Comparison of ENCODE assay signal across 1 cellular context in the genomic region with DNA sequence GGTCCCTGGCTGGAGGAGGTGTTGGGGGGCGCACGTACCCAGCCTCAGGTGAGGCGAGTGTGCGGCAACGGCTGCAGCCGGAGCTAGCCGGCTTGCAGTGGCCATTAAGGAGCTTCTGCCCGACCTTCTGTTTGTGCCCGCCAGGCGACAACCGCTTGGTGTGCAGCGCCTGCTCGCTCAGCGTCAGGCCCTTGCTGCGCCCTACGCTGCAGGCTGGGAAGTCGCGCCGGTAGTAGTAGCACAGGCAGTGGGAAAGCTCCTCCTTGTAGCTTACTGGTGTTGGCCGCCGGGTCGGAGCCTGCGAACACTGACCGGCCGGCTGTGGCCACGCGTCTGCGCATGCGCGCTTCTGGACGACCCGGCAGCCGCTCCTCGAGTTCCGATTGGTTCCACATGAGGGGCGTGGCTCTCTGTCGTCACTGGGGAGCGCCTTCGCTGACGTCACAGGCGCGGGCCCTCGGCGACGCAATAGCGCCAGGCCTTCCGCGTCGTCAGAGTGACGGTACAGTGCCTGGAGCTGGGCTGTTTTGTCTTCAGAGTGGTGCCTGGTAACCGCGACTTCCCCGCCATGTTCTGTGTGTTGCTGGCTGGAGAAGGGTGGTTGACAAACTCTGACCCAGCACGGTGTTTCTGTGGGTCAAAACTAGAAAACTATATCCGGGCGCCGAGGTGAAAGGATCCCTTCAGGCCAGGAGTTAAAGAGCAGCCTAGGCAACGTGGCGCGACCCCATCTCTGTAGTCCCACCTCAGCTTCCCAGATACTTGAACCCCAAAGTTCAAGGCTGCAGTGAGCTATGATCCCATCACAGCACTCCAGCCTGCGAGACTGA.
A peak's percentile ranks its signal among the peaks of the same experiment; 100 is the strongest.
TF ChIP-seq lines count a peak whose summit lies in the region.

No MANE protein-coding gene starts in this region.

TF ChIP-seq in GM12878, 131 proteins besides CTCF, POLR2A, EP300 and RAD21 (continued from another document and continues in another):
- TF ChIP-seq, protein P1, sequence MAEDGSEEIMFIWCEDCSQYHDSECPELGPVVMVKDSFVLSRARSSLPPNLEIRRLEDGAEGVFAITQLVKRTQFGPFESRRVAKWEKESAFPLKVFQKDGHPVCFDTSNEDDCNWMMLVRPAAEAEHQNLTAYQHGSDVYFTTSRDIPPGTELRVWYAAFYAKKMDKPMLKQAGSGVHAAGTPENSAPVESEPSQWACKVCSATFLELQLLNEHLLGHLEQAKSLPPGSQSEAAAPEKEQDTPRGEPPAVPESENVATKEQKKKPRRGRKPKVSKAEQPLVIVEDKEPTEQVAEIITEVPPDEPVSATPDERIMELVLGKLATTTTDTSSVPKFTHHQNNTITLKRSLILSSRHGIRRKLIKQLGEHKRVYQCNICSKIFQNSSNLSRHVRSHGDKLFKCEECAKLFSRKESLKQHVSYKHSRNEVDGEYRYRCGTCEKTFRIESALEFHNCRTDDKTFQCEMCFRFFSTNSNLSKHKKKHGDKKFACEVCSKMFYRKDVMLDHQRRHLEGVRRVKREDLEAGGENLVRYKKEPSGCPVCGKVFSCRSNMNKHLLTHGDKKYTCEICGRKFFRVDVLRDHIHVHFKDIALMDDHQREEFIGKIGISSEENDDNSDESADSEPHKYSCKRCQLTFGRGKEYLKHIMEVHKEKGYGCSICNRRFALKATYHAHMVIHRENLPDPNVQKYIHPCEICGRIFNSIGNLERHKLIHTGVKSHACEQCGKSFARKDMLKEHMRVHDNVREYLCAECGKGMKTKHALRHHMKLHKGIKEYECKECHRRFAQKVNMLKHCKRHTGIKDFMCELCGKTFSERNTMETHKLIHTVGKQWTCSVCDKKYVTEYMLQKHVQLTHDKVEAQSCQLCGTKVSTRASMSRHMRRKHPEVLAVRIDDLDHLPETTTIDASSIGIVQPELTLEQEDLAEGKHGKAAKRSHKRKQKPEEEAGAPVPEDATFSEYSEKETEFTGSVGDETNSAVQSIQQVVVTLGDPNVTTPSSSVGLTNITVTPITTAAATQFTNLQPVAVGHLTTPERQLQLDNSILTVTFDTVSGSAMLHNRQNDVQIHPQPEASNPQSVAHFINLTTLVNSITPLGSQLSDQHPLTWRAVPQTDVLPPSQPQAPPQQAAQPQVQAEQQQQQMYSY (CRISPR knock-in tag; IDR thresholded peaks at IDR 0.05), result no peak
- TF ChIP-seq MXI1 (IDR thresholded peaks at IDR 0.05; ENCODE audit: low read depth, low read length), result peak; percentile 72
- peak; percentile 47; the same call in 1 of the 2 replicates for TF ChIP-seq STAT1 (conservative IDR thresholded peaks at IDR 0.05)
- TF ChIP-seq, protein P2, sequence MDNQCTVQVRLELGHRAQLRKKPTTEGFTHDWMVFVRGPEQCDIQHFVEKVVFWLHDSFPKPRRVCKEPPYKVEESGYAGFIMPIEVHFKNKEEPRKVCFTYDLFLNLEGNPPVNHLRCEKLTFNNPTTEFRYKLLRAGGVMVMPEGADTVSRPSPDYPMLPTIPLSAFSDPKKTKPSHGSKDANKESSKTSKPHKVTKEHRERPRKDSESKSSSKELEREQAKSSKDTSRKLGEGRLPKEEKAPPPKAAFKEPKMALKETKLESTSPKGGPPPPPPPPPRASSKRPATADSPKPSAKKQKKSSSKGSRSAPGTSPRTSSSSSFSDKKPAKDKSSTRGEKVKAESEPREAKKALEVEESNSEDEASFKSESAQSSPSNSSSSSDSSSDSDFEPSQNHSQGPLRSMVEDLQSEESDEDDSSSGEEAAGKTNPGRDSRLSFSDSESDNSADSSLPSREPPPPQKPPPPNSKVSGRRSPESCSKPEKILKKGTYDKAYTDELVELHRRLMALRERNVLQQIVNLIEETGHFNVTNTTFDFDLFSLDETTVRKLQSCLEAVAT (IDR thresholded peaks at IDR 0.05), result no peak
- no peak for TF ChIP-seq HDAC2 (IDR thresholded peaks at IDR 0.05)
- peak; percentile 100 for TF ChIP-seq CREB1 (IDR thresholded peaks at IDR 0.05; ENCODE audit: low read depth)
- TF ChIP-seq NBN (IDR thresholded peaks at IDR 0.05), result peak; percentile 100
- no peak for TF ChIP-seq SMAD1 (IDR thresholded peaks at IDR 0.05; ENCODE audit: low read depth, partially characterized antibody)
- TF ChIP-seq STAT3 (IDR thresholded peaks at IDR 0.05; ENCODE audit: low read depth, low read length), result no peak
- TF ChIP-seq IKZF1 (conservative IDR thresholded peaks at IDR 0.05), result peak; percentile 81
- TF ChIP-seq PAX5 (IDR thresholded peaks at IDR 0.05; ENCODE audit: borderline replicate concordance, low read depth, low read length), result peak; percentile 33; the same call in 1 of the 2 replicates
- TF ChIP-seq MEF2B (IDR thresholded peaks at IDR 0.05; ENCODE audit: partially characterized antibody, poor library complexity, severe bottlenecking), result peak; percentile 30
- TF ChIP-seq, protein P3, sequence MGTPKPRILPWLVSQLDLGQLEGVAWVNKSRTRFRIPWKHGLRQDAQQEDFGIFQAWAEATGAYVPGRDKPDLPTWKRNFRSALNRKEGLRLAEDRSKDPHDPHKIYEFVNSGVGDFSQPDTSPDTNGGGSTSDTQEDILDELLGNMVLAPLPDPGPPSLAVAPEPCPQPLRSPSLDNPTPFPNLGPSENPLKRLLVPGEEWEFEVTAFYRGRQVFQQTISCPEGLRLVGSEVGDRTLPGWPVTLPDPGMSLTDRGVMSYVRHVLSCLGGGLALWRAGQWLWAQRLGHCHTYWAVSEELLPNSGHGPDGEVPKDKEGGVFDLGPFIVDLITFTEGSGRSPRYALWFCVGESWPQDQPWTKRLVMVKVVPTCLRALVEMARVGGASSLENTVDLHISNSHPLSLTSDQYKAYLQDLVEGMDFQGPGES (IDR thresholded peaks at IDR 0.05), result 0 out of 2 replicates have a peak, but pooled peaks have one; percentile 6
- TF ChIP-seq GABPA (IDR thresholded peaks at IDR 0.05; ENCODE audit: low read depth), result no peak
- no peak; the same call in 2 of the 3 replicates for TF ChIP-seq POU2F2 (IDR thresholded peaks at IDR 0.05; ENCODE audit: borderline replicate concordance, low read depth, low read length)
- peak; percentile 87 for TF ChIP-seq SP1 (IDR thresholded peaks at IDR 0.05; ENCODE audit: low read depth, low read length)
- TF ChIP-seq RB1 (IDR thresholded peaks at IDR 0.05; ENCODE audit: borderline replicate concordance), result 0 out of 2 replicates have a peak, but pooled peaks have one; percentile 42
- TF ChIP-seq YY1 (IDR thresholded peaks at IDR 0.05; ENCODE audit: low read depth, low read length), result peak; percentile 83
- TF ChIP-seq HDGF (IDR thresholded peaks at IDR 0.05), result peak; percentile 89
- no peak for TF ChIP-seq ZNF622 (IDR thresholded peaks at IDR 0.05)
- TF ChIP-seq, protein P4, sequence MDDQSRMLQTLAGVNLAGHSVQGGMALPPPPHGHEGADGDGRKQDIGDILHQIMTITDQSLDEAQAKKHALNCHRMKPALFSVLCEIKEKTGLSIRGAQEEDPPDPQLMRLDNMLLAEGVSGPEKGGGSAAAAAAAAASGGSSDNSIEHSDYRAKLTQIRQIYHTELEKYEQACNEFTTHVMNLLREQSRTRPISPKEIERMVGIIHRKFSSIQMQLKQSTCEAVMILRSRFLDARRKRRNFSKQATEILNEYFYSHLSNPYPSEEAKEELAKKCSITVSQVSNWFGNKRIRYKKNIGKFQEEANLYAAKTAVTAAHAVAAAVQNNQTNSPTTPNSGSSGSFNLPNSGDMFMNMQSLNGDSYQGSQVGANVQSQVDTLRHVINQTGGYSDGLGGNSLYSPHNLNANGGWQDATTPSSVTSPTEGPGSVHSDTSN (IDR thresholded peaks at IDR 0.05; ENCODE audit: insufficient replicate concordance, low read depth, low read length), result no peak
- TF ChIP-seq, protein P5, sequence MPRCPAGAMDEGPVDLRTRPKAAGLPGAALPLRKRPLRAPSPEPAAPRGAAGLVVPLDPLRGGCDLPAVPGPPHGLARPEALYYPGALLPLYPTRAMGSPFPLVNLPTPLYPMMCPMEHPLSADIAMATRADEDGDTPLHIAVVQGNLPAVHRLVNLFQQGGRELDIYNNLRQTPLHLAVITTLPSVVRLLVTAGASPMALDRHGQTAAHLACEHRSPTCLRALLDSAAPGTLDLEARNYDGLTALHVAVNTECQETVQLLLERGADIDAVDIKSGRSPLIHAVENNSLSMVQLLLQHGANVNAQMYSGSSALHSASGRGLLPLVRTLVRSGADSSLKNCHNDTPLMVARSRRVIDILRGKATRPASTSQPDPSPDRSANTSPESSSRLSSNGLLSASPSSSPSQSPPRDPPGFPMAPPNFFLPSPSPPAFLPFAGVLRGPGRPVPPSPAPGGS (IDR thresholded peaks at IDR 0.05; ENCODE audit: borderline replicate concordance, insufficient read depth, low read depth, low read length, poor library complexity, severe bottlenecking), result no peak
- TF ChIP-seq, protein P6, sequence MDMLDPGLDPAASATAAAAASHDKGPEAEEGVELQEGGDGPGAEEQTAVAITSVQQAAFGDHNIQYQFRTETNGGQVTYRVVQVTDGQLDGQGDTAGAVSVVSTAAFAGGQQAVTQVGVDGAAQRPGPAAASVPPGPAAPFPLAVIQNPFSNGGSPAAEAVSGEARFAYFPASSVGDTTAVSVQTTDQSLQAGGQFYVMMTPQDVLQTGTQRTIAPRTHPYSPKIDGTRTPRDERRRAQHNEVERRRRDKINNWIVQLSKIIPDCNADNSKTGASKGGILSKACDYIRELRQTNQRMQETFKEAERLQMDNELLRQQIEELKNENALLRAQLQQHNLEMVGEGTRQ (IDR thresholded peaks at IDR 0.05; ENCODE audit: borderline replicate concordance, low read depth, low read length), result no peak; the same call in 1 of the 2 replicates
- TF ChIP-seq ATF7 (IDR thresholded peaks at IDR 0.05; ENCODE audit: low read depth), result peak; percentile 95
- TF ChIP-seq BHLHE40 (IDR thresholded peaks at IDR 0.05; ENCODE audit: borderline replicate concordance in 1 of 2, low read depth in 2 of 2, low read length in 1 of 2), result peak in 1 of 2 experiments; percentile 69; a peak in 2 of 4 replicates
- TF ChIP-seq, protein P7, sequence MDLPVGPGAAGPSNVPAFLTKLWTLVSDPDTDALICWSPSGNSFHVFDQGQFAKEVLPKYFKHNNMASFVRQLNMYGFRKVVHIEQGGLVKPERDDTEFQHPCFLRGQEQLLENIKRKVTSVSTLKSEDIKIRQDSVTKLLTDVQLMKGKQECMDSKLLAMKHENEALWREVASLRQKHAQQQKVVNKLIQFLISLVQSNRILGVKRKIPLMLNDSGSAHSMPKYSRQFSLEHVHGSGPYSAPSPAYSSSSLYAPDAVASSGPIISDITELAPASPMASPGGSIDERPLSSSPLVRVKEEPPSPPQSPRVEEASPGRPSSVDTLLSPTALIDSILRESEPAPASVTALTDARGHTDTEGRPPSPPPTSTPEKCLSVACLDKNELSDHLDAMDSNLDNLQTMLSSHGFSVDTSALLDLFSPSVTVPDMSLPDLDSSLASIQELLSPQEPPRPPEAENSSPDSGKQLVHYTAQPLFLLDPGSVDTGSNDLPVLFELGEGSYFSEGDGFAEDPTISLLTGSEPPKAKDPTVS (IDR thresholded peaks at IDR 0.05; ENCODE audit: low read depth, low read length), result no peak
- no peak for TF ChIP-seq RAD51 (IDR thresholded peaks at IDR 0.05)
- peak; percentile 71 for TF ChIP-seq NR2C1 (IDR thresholded peaks at IDR 0.05)
- TF ChIP-seq, protein P8, sequence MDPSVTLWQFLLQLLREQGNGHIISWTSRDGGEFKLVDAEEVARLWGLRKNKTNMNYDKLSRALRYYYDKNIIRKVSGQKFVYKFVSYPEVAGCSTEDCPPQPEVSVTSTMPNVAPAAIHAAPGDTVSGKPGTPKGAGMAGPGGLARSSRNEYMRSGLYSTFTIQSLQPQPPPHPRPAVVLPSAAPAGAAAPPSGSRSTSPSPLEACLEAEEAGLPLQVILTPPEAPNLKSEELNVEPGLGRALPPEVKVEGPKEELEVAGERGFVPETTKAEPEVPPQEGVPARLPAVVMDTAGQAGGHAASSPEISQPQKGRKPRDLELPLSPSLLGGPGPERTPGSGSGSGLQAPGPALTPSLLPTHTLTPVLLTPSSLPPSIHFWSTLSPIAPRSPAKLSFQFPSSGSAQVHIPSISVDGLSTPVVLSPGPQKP (IDR thresholded peaks at IDR 0.05; ENCODE audit: low read depth, low read length), result peak; percentile 51; the same call in 1 of the 2 replicates
- no peak for TF ChIP-seq IRF4 (IDR thresholded peaks at IDR 0.05; ENCODE audit: low read depth, low read length)
- peak; percentile 53; the same call in 1 of the 2 replicates for TF ChIP-seq LARP7 (IDR thresholded peaks at IDR 0.05)
- TF ChIP-seq SMARCA5 (IDR thresholded peaks at IDR 0.05), result no peak
- TF ChIP-seq NR2F1 (conservative IDR thresholded peaks at IDR 0.05), result peak; percentile 26; the same call in 1 of the 2 replicates
- TF ChIP-seq BCL11A (IDR thresholded peaks at IDR 0.05; ENCODE audit: low read depth, low read length), result no peak
- peak; percentile 76 for TF ChIP-seq RFX5 (IDR thresholded peaks at IDR 0.05; ENCODE audit: low read depth, low read length)
- TF ChIP-seq NRF1 (conservative IDR thresholded peaks at IDR 0.05; ENCODE audit: low read depth, low read length), result no peak
- peak; percentile 28 for TF ChIP-seq KLF5 (IDR thresholded peaks at IDR 0.05; ENCODE audit: partially characterized antibody)
- no peak for TF ChIP-seq EED (IDR thresholded peaks at IDR 0.05; ENCODE audit: low read depth)
- TF ChIP-seq ZNF207 (IDR thresholded peaks at IDR 0.05; ENCODE audit: borderline replicate concordance), result 0 out of 2 replicates have a peak, but pooled peaks have one; percentile 51
- TF ChIP-seq, protein P9, sequence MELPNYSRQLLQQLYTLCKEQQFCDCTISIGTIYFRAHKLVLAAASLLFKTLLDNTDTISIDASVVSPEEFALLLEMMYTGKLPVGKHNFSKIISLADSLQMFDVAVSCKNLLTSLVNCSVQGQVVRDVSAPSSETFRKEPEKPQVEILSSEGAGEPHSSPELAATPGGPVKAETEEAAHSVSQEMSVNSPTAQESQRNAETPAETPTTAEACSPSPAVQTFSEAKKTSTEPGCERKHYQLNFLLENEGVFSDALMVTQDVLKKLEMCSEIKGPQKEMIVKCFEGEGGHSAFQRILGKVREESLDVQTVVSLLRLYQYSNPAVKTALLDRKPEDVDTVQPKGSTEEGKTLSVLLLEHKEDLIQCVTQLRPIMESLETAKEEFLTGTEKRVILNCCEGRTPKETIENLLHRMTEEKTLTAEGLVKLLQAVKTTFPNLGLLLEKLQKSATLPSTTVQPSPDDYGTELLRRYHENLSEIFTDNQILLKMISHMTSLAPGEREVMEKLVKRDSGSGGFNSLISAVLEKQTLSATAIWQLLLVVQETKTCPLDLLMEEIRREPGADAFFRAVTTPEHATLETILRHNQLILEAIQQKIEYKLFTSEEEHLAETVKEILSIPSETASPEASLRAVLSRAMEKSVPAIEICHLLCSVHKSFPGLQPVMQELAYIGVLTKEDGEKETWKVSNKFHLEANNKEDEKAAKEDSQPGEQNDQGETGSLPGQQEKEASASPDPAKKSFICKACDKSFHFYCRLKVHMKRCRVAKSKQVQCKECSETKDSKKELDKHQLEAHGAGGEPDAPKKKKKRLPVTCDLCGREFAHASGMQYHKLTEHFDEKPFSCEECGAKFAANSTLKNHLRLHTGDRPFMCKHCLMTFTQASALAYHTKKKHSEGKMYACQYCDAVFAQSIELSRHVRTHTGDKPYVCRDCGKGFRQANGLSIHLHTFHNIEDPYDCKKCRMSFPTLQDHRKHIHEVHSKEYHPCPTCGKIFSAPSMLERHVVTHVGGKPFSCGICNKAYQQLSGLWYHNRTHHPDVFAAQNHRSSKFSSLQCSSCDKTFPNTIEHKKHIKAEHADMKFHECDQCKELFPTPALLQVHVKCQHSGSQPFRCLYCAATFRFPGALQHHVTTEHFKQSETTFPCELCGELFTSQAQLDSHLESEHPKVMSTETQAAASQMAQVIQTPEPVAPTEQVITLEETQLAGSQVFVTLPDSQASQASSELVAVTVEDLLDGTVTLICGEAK (IDR thresholded peaks at IDR 0.05; ENCODE audit: borderline replicate concordance), result no peak; the same call in 1 of the 2 replicates
- TF ChIP-seq TAF1 (IDR thresholded peaks at IDR 0.05; ENCODE audit: borderline replicate concordance, low read depth, low read length), result 0 out of 2 replicates have a peak, but pooled peaks have one; percentile 7
- TF ChIP-seq ZNF274 (IDR thresholded peaks at IDR 0.05; ENCODE audit: insufficient read depth, insufficient read length), result no peak
- TF ChIP-seq ZNF384 (IDR thresholded peaks at IDR 0.05; ENCODE audit: borderline replicate concordance, low read depth, low read length), result 0 out of 2 replicates have a peak, but pooled peaks have one; percentile 5
- peak; percentile 90 for TF ChIP-seq SMAD5 (IDR thresholded peaks at IDR 0.05; ENCODE audit: low read depth)
